In the genomic region with DNA sequence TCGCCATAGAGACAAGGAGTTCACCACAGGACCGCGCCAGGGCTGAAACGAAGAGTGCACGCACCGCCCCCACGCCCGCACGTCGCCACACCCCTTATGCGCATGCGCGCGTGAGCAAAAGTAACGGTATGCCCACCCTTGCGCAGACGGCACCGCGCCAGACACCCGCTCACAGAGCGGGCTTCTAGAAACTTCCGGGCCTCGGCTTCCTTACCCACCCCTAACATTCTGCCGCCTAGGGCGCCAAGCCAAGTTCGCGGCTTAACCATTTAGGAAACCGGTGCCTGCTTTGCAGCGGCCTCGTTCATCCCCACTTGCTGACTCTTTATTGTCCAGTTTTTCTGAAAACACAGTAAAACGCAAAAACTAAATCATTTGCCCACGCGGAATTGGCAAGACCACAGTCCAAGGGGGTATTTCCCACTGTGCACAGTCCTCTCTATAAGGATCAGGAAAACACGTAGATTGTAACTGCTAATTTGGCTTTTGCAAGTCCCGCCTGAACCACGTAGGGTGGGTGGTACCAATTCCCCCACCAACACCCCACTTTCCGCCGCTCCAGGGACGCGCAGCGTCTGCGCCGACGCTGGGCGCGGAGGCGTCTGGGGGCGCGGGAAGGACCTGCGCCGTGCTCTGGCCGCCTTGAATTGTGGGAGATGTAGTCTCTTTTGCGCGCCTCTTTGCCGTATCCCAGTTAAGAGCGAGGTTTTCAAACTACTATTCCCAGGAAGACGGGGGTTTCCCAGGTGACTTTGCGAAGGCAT, we compare ENCODE assay signal across 8 cellular contexts. TPM values are rescaled to one million over a fixed set of nuclear protein-coding genes. Genes with fewer than 3 reads are reported as not detected.
A peak's percentile ranks its signal among the peaks of the same experiment; 100 is the strongest.
DNase-seq lines count a peak whose midpoint lies in the region; ATAC-seq and TF ChIP-seq lines count a peak whose summit lies in the region.

A gene with protein sequence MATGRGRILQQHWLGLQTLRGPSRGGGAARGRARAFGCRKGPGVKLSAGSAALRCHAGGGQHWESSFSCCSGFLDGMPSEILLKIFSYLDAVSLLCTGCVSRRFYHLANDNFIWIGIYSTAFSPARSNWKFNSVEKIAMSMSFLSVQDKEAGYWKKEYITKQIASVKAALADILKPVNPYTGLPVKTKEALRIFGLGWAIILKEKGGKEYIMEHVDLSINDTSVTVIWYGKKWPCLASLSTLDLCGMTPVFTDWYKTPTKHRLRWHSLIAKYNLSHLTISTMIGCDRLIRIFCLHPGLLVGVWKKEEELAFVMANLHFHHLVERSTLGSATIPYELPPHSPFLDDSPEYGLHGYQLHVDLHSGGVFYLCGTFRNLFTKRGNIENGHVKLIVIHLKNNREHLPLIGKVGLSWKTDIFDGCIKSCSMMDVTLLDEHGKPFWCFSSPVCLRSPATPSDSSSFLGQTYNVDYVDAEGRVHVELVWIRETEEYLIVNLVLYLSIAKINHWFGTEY (minus strand): TSS at position 56 of the 764 bp plus-strand sequence. CDS start 49 bp downstream, at position 7.
A gene with protein sequence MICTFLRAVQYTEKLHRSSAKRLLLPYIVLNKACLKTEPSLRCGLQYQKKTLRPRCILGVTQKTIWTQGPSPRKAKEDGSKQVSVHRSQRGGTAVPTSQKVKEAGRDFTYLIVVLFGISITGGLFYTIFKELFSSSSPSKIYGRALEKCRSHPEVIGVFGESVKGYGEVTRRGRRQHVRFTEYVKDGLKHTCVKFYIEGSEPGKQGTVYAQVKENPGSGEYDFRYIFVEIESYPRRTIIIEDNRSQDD (plus strand): TSS at position 745 of the 764 bp plus-strand sequence. CDS start 286 bp downstream, outside the sequence.

- peaks cover 29% of the 10 kb centered on the region for H3K4me1 ChIP-seq in CD4-positive, alpha-beta memory T cell (ENCODE audit: insufficient read depth, low read length)
- H3K4me1 ChIP-seq in liver (ENCODE audit: control insufficient read depth in 4 of 4, insufficient read depth in 4 of 4, low read length in 3 of 4), result peaks cover 8 to 29% (median 24%) of the 10 kb centered on the region in 4 donors

- H3K36me3 ChIP-seq in CD4-positive, alpha-beta memory T cell (ENCODE audit: insufficient read depth, low read length), result no peaks in the 10 kb centered on the region
- H3K36me3 ChIP-seq in liver (ENCODE audit: control insufficient read depth in 4 of 4, insufficient read depth in 3 of 4, low read depth in 1 of 4, low read length in 3 of 4), result no peaks in the 10 kb centered on the region

- no peaks in the 10 kb centered on the region for H3K27me3 Mint-ChIP-seq in CD4-positive, alpha-beta memory T cell
- H3K27me3 Mint-ChIP-seq in activated CD4-positive, alpha-beta memory T cell treated with anti-CD3 and anti-CD28 coated beads, Interleukin-2, amount 10 ng/mL, durations not matched to agents 7 days and 5 days, result peaks cover 2% of the 10 kb centered on the region

- peaks cover 4 to 28% of the 10 kb centered on the region in 2 donors for H3K36me3 Mint-ChIP-seq in CD4-positive, alpha-beta memory T cell
- H3K36me3 Mint-ChIP-seq in activated CD4-positive, alpha-beta memory T cell treated with anti-CD3 and anti-CD28 coated beads, Interleukin-2, amount 10 ng/mL, durations not matched to agents 7 days and 5 days (ENCODE audit: low read depth), result peaks cover 4% of the 10 kb centered on the region

- peaks cover 27 to 55% (median 40%) of the 10 kb centered on the region in 4 donors for H3K4me1 Mint-ChIP-seq in CD4-positive, alpha-beta memory T cell
- peaks cover 49% of the 10 kb centered on the region for H3K4me1 Mint-ChIP-seq in activated CD4-positive, alpha-beta memory T cell treated with anti-CD3 and anti-CD28 coated beads, Interleukin-2, amount 10 ng/mL, durations not matched to agents 7 days and 5 days

- peak; percentile 89 for ATAC-seq in GM19455 (IDR thresholded peaks at IDR 0.05; ENCODE audit: unreplicated experiment)

- peak within 1 kb of the TSS; percentile 92 for H3K27ac ChIP-seq in CD4-positive, alpha-beta memory T cell (ENCODE audit: low read depth, low read length)
- H3K27ac ChIP-seq in dorsolateral prefrontal cortex (peak within 1 kb of the TSS; percentile 91 to 100 (median 99)), liver (ENCODE audit: low read depth in 1 of 2, low read length in 2 of 2) (peak within 1 kb of the TSS; percentile 98 to 100)

- TF ChIP-seq CTCF in dorsolateral prefrontal cortex (IDR thresholded peaks at IDR 0.05 in 54 of 56, conservative IDR thresholded peaks at IDR 0.05 in 2 of 56; ENCODE audit: low read depth in 1 of 56, partially characterized antibody in 56 of 56) (peak in 19 of 56 donors; percentile 1 to 50 (median 18)), liver (IDR thresholded peaks at IDR 0.05; ENCODE audit: low read depth, low read length, missing input control) (no peak)

- H3K9me3 ChIP-seq in CD4-positive, alpha-beta memory T cell (ENCODE audit: control insufficient read depth in 1 of 2, low read length in 2 of 2), result no peaks in the 10 kb centered on the region
- H3K9me3 ChIP-seq in liver (ENCODE audit: control insufficient read depth in 4 of 4, low read length in 3 of 4), result no peaks in the 10 kb centered on the region

- POLR2A ChIA-PET in CD4-positive, alpha-beta memory T cell (lab: Charles Lee; ENCODE audit: partially characterized antibody), result interaction anchor here (1.0 kb wide), 2 partner anchors 230 to 449 kb away, joined by 4 read pairs; a partner anchor contains a TSS
- POLR2A ChIA-PET in activated CD4-positive, alpha-beta memory T cell treated with anti-CD3 and anti-CD28 coated beads, Interleukin-2, amount 10 ng/mL, durations not matched to agents 7 days and 5 days (lab: Charles Lee), result interaction anchor here (1.1 to 1.6 kb wide), 3 partner anchors 65 to 450 kb away, joined by 3 to 5 read pairs (median 3); a partner anchor contains a TSS

- peak in 1 of 2 donors; percentile 9 for TF ChIP-seq RAD21 in liver (IDR thresholded peaks at IDR 0.05)

- peak within 1 kb of the TSS; percentile 89 to 95 for H3K9ac ChIP-seq in liver (ENCODE audit: low read depth in 1 of 2, low read length in 2 of 2)

- H3K27ac Mint-ChIP-seq in CD4-positive, alpha-beta memory T cell, result peak within 1 kb of the TSS; percentile 98 to 99 (median 99)
- peak within 1 kb of the TSS; percentile 98 for H3K27ac Mint-ChIP-seq in activated CD4-positive, alpha-beta memory T cell treated with anti-CD3 and anti-CD28 coated beads, Interleukin-2, amount 10 ng/mL, durations not matched to agents 7 days and 5 days

- no peaks in the 10 kb centered on the region for H3K27me3 ChIP-seq in CD4-positive, alpha-beta memory T cell (ENCODE audit: insufficient read depth, low read length)
- H3K27me3 ChIP-seq in dorsolateral prefrontal cortex (no peaks in the 10 kb centered on the region), liver (ENCODE audit: control insufficient read depth in 4 of 4, insufficient read depth in 4 of 4, low read length in 3 of 4) (no peaks in the 10 kb centered on the region)

- intact Hi-C loops in CD4-positive, alpha-beta memory T cell (cut with micrococcal nuclease), result loop anchor here (1.0 to 10.0 kb wide), 9 partner anchors 48 to 1097 kb away; a partner anchor contains a TSS
- intact Hi-C loops in dorsolateral prefrontal cortex (cut with DNase I), result loop anchor here (2.0 to 10.0 kb wide), 5 partner anchors 65 to 449 kb away; a partner anchor contains a TSS

- H3K9me3 Mint-ChIP-seq in CD4-positive, alpha-beta memory T cell, result peaks cover 0 to 2% (median 0%) of the 10 kb centered on the region in 8 donors
- no peaks in the 10 kb centered on the region for H3K9me3 Mint-ChIP-seq in activated CD4-positive, alpha-beta memory T cell treated with anti-CD3 and anti-CD28 coated beads, Interleukin-2, amount 10 ng/mL, durations not matched to agents 7 days and 5 days

- peak; percentile 94 to 97 (median 96) for DNase-seq in CD4-positive, alpha-beta memory T cell
- peak; percentile 92 for DNase-seq in HK-2 (ENCODE audit: unreplicated experiment)
- peak; percentile 90 for DNase-seq in NCI-H82 treated with DMSO at 0.1 percent for 48 hours (lab: John Stamatoyannopoulos, UW; ENCODE audit: unreplicated experiment)
- DNase-seq in activated CD4-positive, alpha-beta memory T cell treated with anti-CD3 and anti-CD28 coated beads, Interleukin-2, amount 10 ng/mL, durations not matched to agents 7 days and 5 days, result peak; percentile 96
- DNase-seq in dorsolateral prefrontal cortex, result peak; percentile 94 to 96 (median 96)
- DNase-seq in stimulated activated CD4-positive, alpha-beta T cell treated with anti-CD3 and anti-CD28 coated beads, Interleukin-4, amount 100 ng/mL, for 1 hour, result peak; percentile 95

- peak within 1 kb of the TSS; percentile 94 to 98 (median 95) for H3K4me3 Mint-ChIP-seq in CD4-positive, alpha-beta memory T cell
- H3K4me3 Mint-ChIP-seq in activated CD4-positive, alpha-beta memory T cell treated with anti-CD3 and anti-CD28 coated beads, Interleukin-2, amount 10 ng/mL, durations not matched to agents 7 days and 5 days, result peak within 1 kb of the TSS; percentile 90

- under 1% methylated on average over 58 of the region's 58 CpGs for WGBS in liver

- CTCF ChIA-PET in CD4-positive, alpha-beta memory T cell (lab: Charles Lee; ENCODE audit: partially characterized antibody), result no interaction called here
- CTCF ChIA-PET in activated CD4-positive, alpha-beta memory T cell treated with anti-CD3 and anti-CD28 coated beads, Interleukin-2, amount 10 ng/mL, durations not matched to agents 7 days and 5 days (lab: Charles Lee), result no interaction called here

- peak within 1 kb of the TSS; percentile 97 to 99 for H3K4me3 ChIP-seq in CD4-positive, alpha-beta memory T cell (ENCODE audit: low read length in 2 of 2)
- H3K4me3 ChIP-seq in dorsolateral prefrontal cortex (peak within 1 kb of the TSS; percentile 53 to 100 (median 88)), liver (ENCODE audit: low read depth in 1 of 3, low read length in 3 of 3) (peak within 1 kb of the TSS; percentile 73 to 99 (median 87))

TF ChIP-seq in liver, 16 proteins besides CTCF, POLR2A, EP300 and RAD21 (continues in another document):
- peak; percentile 59 for TF ChIP-seq TAF1 (conservative IDR thresholded peaks at IDR 0.05)
- no peak for TF ChIP-seq FOXA2 (IDR thresholded peaks at IDR 0.05)
- peak; percentile 14 for TF ChIP-seq FOXA1 (IDR thresholded peaks at IDR 0.05)
- TF ChIP-seq YY1 (IDR thresholded peaks at IDR 0.05), result peak; percentile 96
- peak; percentile 58 to 65 for TF ChIP-seq EGR1 (IDR thresholded peaks at IDR 0.05; ENCODE audit: low read depth in 2 of 2)

RNA-seq across cellular contexts. Expression of the first gene that starts in this region (rescaled TPM):
- total RNA-seq in CD4-positive, alpha-beta memory T cell, result 1 to 10 TPM; 2.5 to 2.6 TPM
- polyA plus RNA-seq in CD4-positive, alpha-beta memory T cell, result 1 to 10 TPM; 2.0 to 2.2 TPM
- 1 to 10 TPM in 1 of 2 experiments, under 1 TPM in 1; 0.60 to 1.1 TPM for total RNA-seq in activated CD4-positive, alpha-beta memory T cell treated with anti-CD3 and anti-CD28 coated beads, Interleukin-2, amount 10 ng/mL, durations not matched to agents 7 days and 5 days
- 1 to 10 TPM; 2.4 to 9.5 (median 5.9) TPM for total RNA-seq in dorsolateral prefrontal cortex
- under 1 TPM; 0.47 to 0.50 TPM for total RNA-seq in liver
- under 1 TPM; 0.23 to 0.35 TPM for polyA plus RNA-seq in liver

RNA-seq across cellular contexts. Expression of the second gene that starts in this region (rescaled TPM):
- total RNA-seq in CD4-positive, alpha-beta memory T cell, result 10 to 100 TPM; 23.6 to 24.2 TPM
- polyA plus RNA-seq in CD4-positive, alpha-beta memory T cell, result 10 to 100 TPM; 13.4 to 24.8 TPM
- total RNA-seq in activated CD4-positive, alpha-beta memory T cell treated with anti-CD3 and anti-CD28 coated beads, Interleukin-2, amount 10 ng/mL, durations not matched to agents 7 days and 5 days, result 10 to 100 TPM; 18.4 to 18.7 TPM
- total RNA-seq in dorsolateral prefrontal cortex, result 10 to 100 TPM; 24.5 to 64.1 (median 41.0) TPM
- total RNA-seq in liver, result 10 to 100 TPM; 24.1 to 35.9 TPM
- 10 to 100 TPM; 22.0 to 39.2 TPM for polyA plus RNA-seq in liver

Comparison
In these comparisons a context has a peak if more than half of its experiments do, and no peak if none do; other contexts are left out.
1. Peak in every context shown above with its lines: DNase-seq, ATAC-seq, H3K4me3 ChIP-seq and H3K27ac ChIP-seq.